In the genomic region with DNA sequence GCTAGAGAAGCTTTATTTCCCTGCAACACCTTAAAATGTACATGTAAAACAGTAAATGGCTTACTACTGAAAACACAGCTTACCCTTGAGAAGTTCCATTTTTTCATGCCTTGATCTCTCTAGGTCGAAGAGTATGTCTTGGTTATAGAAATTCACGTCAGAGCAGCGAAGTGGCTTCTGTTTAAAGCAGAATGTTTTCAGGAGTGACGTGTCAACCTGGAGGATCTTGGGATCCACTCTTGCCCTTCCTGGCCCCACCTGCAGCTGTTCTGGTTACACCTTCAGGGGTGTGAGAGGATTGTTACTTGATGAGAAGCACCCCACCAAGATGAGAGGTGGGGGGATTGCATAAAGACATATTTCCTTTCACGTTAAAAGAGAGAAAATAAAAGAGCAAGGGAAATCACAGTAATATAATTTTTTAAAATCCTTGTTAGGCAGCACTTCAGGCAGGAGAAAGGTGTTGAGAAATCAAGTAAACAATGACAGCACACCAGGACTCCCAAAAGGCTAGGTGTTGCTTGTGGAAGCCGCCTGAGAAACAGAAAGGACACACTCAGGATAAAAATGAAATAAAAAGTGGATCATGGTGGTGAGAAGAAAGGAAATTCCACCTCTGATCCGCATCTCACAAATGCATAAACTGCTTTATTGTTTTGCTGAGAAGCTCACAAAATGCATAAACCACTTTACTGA, we compare ENCODE assay signal across 34 cellular contexts.
"Had no signal": no experiment of that assay in that cellular context is flagged by ENCODE, and none has a peak within 500 bp of the region (broad histone marks: within the 10 kb centered on the region; RNA-seq: fewer than 3 reads in every experiment).

No MANE protein-coding gene starts in this region.

- DNase-seq: activated B cell treated with CpG ODN at 0.5 μM for 24 hours; activated CD4-positive, alpha-beta memory T cell treated with anti-CD3 and anti-CD28 coated beads for 36 hours; activated CD4-positive, alpha-beta T cell treated with anti-CD3 and anti-CD28 coated beads for 4 hours; activated CD4-positive, alpha-beta T cell treated with anti-CD3 and anti-CD28 coated beads, Interleukin-2, amount 50 U/mL, for 1 hour; activated CD4-positive, CD25-positive, alpha-beta regulatory T cell treated with anti-CD3 and anti-CD28 coated beads, Interleukin-2, amount 50 U/mL, for 72 hours; activated CD8-positive, alpha-beta memory T cell treated with anti-CD3 and anti-CD28 coated beads, Interleukin-2, amount 50 U/mL, for 4 hours; activated gamma-delta T cell treated with Interleukin-2 at 50 U/mL for 16 hours; activated naive CD4-positive, alpha-beta T cell treated with anti-CD3 and anti-CD28 coated beads for 36 hours; activated T-cell treated with anti-CD3 and anti-CD28 coated beads for 4 hours; activated T-cell treated with anti-CD3 and anti-CD28 coated beads, Interleukin-2, amount 50 U/mL, for 4 hours; adrenal gland; body of pancreas; Karpas-422; KBM-7; NCI-H1105; NCI-H1417 treated with DMSO at 0.1 percent for 48 hours; NCI-H187 treated with DMSO at 0.1 percent for 48 hours; NCI-H2081 treated with DMSO at 0.1 percent for 48 hours; NCI-H345; NCI-H510A; NCI-H526; NCI-H748 treated with DMSO at 0.1 percent for 48 hours; NK-92 treated with Interleukin-12 subunit alpha and Interleukin-12 subunit beta, amount 100 ng/mL, for 24 hours; PC-3; Right ventricle myocardium superior; SW 1271; T-helper 1 cell; T-helper 2 cell; T-helper 9 cell had no signal

- H3K27ac Mint-ChIP-seq: activated B cell treated with CpG ODN at 0.5 μM for 24 hours; activated CD4-positive, alpha-beta memory T cell treated with anti-CD3 and anti-CD28 coated beads for 36 hours; activated naive CD4-positive, alpha-beta T cell treated with anti-CD3 and anti-CD28 coated beads for 36 hours; activated T-helper 1 cell treated with anti-CD3 and anti-CD28 coated beads, Interleukin-12 subunit alpha, Interleukin-12 subunit beta, Interleukin-2, Interleukin-4 antibody, amounts not matched to agents 30 ng/mL and 10 ng/mL and 1 ng/mL, durations not matched to agents 14 hours and 24 hours and 36 hours had no signal

- H3K4me3 ChIP-seq: adrenal gland, body of pancreas, breast epithelium had no signal

- H3K27me3 ChIP-seq: adrenal gland, body of pancreas, breast epithelium had no signal

- H3K36me3 ChIP-seq: adrenal gland, breast epithelium had no signal

- ATAC-seq: activated naive CD4-positive, alpha-beta T cell treated with anti-CD3 and anti-CD28 coated beads, Interleukin-2, amount 50 U/mL, for 72 hours; activated T-cell treated with anti-CD3 and anti-CD28 coated beads, Interleukin-2, amount 50 U/mL, for 4 hours; body of pancreas; PC-3 had no signal

- H3K9me3 Mint-ChIP-seq: activated B cell treated with CpG ODN at 0.5 μM for 24 hours; activated CD4-positive, alpha-beta memory T cell treated with anti-CD3 and anti-CD28 coated beads for 36 hours; activated naive CD4-positive, alpha-beta T cell treated with anti-CD3 and anti-CD28 coated beads for 36 hours; activated naive CD4-positive, alpha-beta T cell treated with anti-CD3 and anti-CD28 coated beads, Interleukin-2, amount 50 U/mL, for 72 hours; activated T-cell treated with anti-CD3 and anti-CD28 coated beads, Interleukin-2, amount 50 U/mL, for 4 hours; activated T-helper 1 cell treated with anti-CD3 and anti-CD28 coated beads, Interleukin-12 subunit alpha, Interleukin-12 subunit beta, Interleukin-2, Interleukin-4 antibody, amounts not matched to agents 30 ng/mL and 10 ng/mL and 1 ng/mL, durations not matched to agents 14 hours and 24 hours and 36 hours had no signal

- H3K9me3 ChIP-seq: adrenal gland, body of pancreas, breast epithelium had no signal

- FAIRE-seq: astrocyte had no signal

- H3K4me3 Mint-ChIP-seq: activated B cell treated with CpG ODN at 0.5 μM for 24 hours; activated CD4-positive, alpha-beta memory T cell treated with anti-CD3 and anti-CD28 coated beads for 36 hours; activated naive CD4-positive, alpha-beta T cell treated with anti-CD3 and anti-CD28 coated beads for 36 hours; activated T-cell treated with anti-CD3 and anti-CD28 coated beads, Interleukin-2, amount 50 U/mL, for 4 hours; activated T-helper 1 cell treated with anti-CD3 and anti-CD28 coated beads, Interleukin-12 subunit alpha, Interleukin-12 subunit beta, Interleukin-2, Interleukin-4 antibody, amounts not matched to agents 30 ng/mL and 10 ng/mL and 1 ng/mL, durations not matched to agents 14 hours and 24 hours and 36 hours had no signal

- H3K27ac ChIP-seq: adrenal gland, body of pancreas, breast epithelium, VCaP had no signal

- H3K4me1 Mint-ChIP-seq: activated B cell treated with CpG ODN at 0.5 μM for 24 hours had no signal

- H3K36me3 Mint-ChIP-seq: activated CD4-positive, alpha-beta memory T cell treated with anti-CD3 and anti-CD28 coated beads for 36 hours; activated naive CD4-positive, alpha-beta T cell treated with anti-CD3 and anti-CD28 coated beads, Interleukin-2, amount 50 U/mL, for 72 hours had no signal

- H3K4me1 ChIP-seq: adrenal gland, breast epithelium had no signal
